In the genomic region with DNA sequence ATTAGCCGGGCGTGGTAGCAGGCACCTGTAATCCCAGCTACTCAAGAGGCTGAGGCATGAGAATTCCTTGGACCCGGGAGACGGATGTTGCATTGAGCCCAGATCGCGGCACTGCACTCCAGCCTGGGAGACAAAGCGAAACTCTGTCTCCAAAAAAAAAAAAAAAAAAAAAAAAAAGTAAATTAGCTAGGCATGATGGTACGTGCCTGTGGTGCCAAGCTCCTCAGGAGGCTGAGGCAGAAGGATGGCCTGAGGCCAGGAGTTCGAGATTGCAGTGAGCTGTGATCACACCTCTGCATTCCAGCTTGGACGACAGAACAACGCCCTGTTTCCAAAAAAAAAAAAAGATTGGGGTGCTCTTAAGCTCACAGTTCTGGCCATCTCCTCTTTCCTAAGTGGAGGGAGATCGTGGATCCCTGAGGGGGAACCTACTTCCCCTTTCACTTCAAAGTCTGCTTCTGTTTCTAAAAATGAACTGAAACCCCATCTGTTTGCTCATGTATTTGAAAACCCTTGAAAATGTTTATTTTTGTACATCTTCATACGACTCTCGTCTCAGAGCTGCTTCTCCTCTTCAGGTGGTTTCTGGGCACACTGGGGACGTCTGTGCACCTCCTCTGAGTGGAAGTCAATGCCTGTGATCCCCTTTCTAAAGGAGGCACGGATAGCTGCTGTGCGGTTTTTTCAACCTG, we compare ENCODE assay signal across 9 cellular contexts.
DNase-seq lines count a peak whose midpoint lies in the region; ATAC-seq and TF ChIP-seq lines count a peak whose summit lies in the region.
"Had no signal": no experiment of that assay in that cellular context is flagged by ENCODE, and none has a peak within 500 bp of the region (broad histone marks: within the 10 kb centered on the region; RNA-seq: fewer than 3 reads in every experiment).

No MANE protein-coding gene starts in this region.

- no peaks in the 10 kb centered on the region for H3K27me3 Mint-ChIP-seq in activated naive CD8-positive, alpha-beta T cell
- H3K27me3 Mint-ChIP-seq in activated naive CD8-positive, alpha-beta T cell treated with anti-CD3 and anti-CD28 coated beads, Interleukin-2, amount 50 U/mL, for 24 hours = no peaks in the 10 kb centered on the region
- no peaks in the 10 kb centered on the region for H3K27me3 Mint-ChIP-seq in endodermal cell (ENCODE audit: insufficient read depth)

- ATAC-seq in activated naive CD8-positive, alpha-beta T cell treated with anti-CD3 and anti-CD28 coated beads, Interleukin-2, amount 50 U/mL, for 24 hours = no peak
- ATAC-seq in HG03025 (IDR thresholded peaks at IDR 0.05; ENCODE audit: low FRiP score, unreplicated experiment) = peak; percentile 85
- ATAC-seq in upper lobe of left lung (ENCODE audit: low FRiP score in 2 of 2) = peak in 1 of 2 donors; percentile 62

- H3K36me3 Mint-ChIP-seq in activated naive CD8-positive, alpha-beta T cell = peaks cover 16% of the 10 kb centered on the region
- H3K36me3 Mint-ChIP-seq in activated naive CD8-positive, alpha-beta T cell treated with anti-CD3 and anti-CD28 coated beads, Interleukin-2, amount 50 U/mL, for 24 hours (ENCODE audit: low read depth) = peaks cover 51% of the 10 kb centered on the region
- H3K36me3 Mint-ChIP-seq in endodermal cell (ENCODE audit: low read depth) = no peaks in the 10 kb centered on the region

- CTCF ChIA-PET in RWPE1 (lab: Yijun Ruan, JAX) = no interaction called here

- peak overlapping the region; percentile 57 for H3K27ac ChIP-seq in RWPE1
- H3K27ac ChIP-seq in upper lobe of left lung = no peak overlapping the region
- no peak overlapping the region for H3K27ac ChIP-seq in endodermal cell (ENCODE audit: low read depth, low read length)
- H3K27ac ChIP-seq: SK-N-MC had no signal

- H3K4me3 Mint-ChIP-seq in activated naive CD8-positive, alpha-beta T cell = peak overlapping the region; percentile 12
- H3K4me3 Mint-ChIP-seq in activated naive CD8-positive, alpha-beta T cell treated with anti-CD3 and anti-CD28 coated beads, Interleukin-2, amount 50 U/mL, for 24 hours = no peak overlapping the region
- H3K4me3 Mint-ChIP-seq in endodermal cell = no peak overlapping the region

- H3K36me3 ChIP-seq in upper lobe of left lung (no peaks in the 10 kb centered on the region), endodermal cell (ENCODE audit: control insufficient read depth, insufficient read depth, low read length) (no peaks in the 10 kb centered on the region)

- no peaks in the 10 kb centered on the region for H3K9me3 ChIP-seq in upper lobe of left lung
- H3K9me3 ChIP-seq in endodermal cell (ENCODE audit: control insufficient read depth, low read length) = no peaks in the 10 kb centered on the region

- TF ChIP-seq POLR2A in upper lobe of left lung (IDR thresholded peaks at IDR 0.05) = no peak

- peak overlapping the region in 3 of 4 donors; percentile 20 to 28 (median 25) for H3K4me3 ChIP-seq in upper lobe of left lung
- no peak overlapping the region for H3K4me3 ChIP-seq in endodermal cell (ENCODE audit: low read length)
- H3K4me3 ChIP-seq: SK-N-MC had no signal

- H3K27ac Mint-ChIP-seq in activated naive CD8-positive, alpha-beta T cell = peak overlapping the region; percentile 66
- no peak overlapping the region for H3K27ac Mint-ChIP-seq in activated naive CD8-positive, alpha-beta T cell treated with anti-CD3 and anti-CD28 coated beads, Interleukin-2, amount 50 U/mL, for 24 hours
- no peak overlapping the region for H3K27ac Mint-ChIP-seq in endodermal cell

- H3K4me1 ChIP-seq in upper lobe of left lung (peaks cover 0 to 14% (median 5%) of the 10 kb centered on the region in 4 donors), endodermal cell (ENCODE audit: control insufficient read depth, insufficient read depth, low read length) (peaks cover 12% of the 10 kb centered on the region)

- DNase-seq in activated naive CD8-positive, alpha-beta T cell treated with anti-CD3 and anti-CD28 coated beads, Interleukin-2, amount 50 U/mL, for 24 hours = no peak
- DNase-seq in RWPE1 (ENCODE audit: low spot score) = no peak
- no peak for DNase-seq in upper lobe of left lung
- no peak for DNase-seq in HK-2 (ENCODE audit: unreplicated experiment)
- no peak for DNase-seq in mucosa of gallbladder (ENCODE audit: low spot score)
- DNase-seq in endodermal cell = no peak

- 43 to 50% methylated on average over 16 to 17 of the region's 17 CpGs for WGBS in upper lobe of left lung, 2 donors
- WGBS in endodermal cell (ENCODE audit: insufficient coverage in 1 of 2, insufficient read length in 1 of 2), 2 experiments = 89 to 91% methylated on average over 9 to 17 of the region's 17 CpGs

- no peaks in the 10 kb centered on the region for H3K9me3 Mint-ChIP-seq in activated naive CD8-positive, alpha-beta T cell (ENCODE audit: low read depth)
- H3K9me3 Mint-ChIP-seq in activated naive CD8-positive, alpha-beta T cell treated with anti-CD3 and anti-CD28 coated beads, Interleukin-2, amount 50 U/mL, for 24 hours = peaks cover 13% of the 10 kb centered on the region
- no peaks in the 10 kb centered on the region for H3K9me3 Mint-ChIP-seq in endodermal cell

- H3K9ac ChIP-seq in endodermal cell (ENCODE audit: extremely low read depth, low read length, poor library complexity, severe bottlenecking) = no peak overlapping the region

- no peaks in the 10 kb centered on the region for H3K27me3 ChIP-seq in upper lobe of left lung
- H3K27me3 ChIP-seq in endodermal cell (ENCODE audit: control insufficient read depth, insufficient read depth, low read length, poor library complexity, severe bottlenecking) = no peaks in the 10 kb centered on the region

- no peak for TF ChIP-seq EP300 in upper lobe of left lung (IDR thresholded peaks at IDR 0.05)

- peaks cover 64% of the 10 kb centered on the region for H3K4me1 Mint-ChIP-seq in activated naive CD8-positive, alpha-beta T cell (ENCODE audit: low read depth)
- H3K4me1 Mint-ChIP-seq in activated naive CD8-positive, alpha-beta T cell treated with anti-CD3 and anti-CD28 coated beads, Interleukin-2, amount 50 U/mL, for 24 hours = peaks cover 79% of the 10 kb centered on the region
- peaks cover 24% of the 10 kb centered on the region for H3K4me1 Mint-ChIP-seq in endodermal cell

- POLR2A ChIA-PET in RWPE1 (lab: Yijun Ruan, JAX; ENCODE audit: low non-redundant PET) = interaction anchor here (0.7 kb wide), 1 partner anchor 677 kb away, joined by 4 read pairs; no protein-coding TSS in a partner anchor

- TF ChIP-seq CTCF in RWPE1 (conservative IDR thresholded peaks at IDR 0.05; ENCODE audit: low read depth) = no peak
- TF ChIP-seq CTCF in upper lobe of left lung (IDR thresholded peaks at IDR 0.05) = no peak
- TF ChIP-seq CTCF in endodermal cell (conservative IDR thresholded peaks at IDR 0.05) = no peak
